ENCODE assay signal across 25 cellular contexts in genomic region chrX:152137771-152138387, GRCh38. TPM values are rescaled to one million over a fixed set of nuclear protein-coding genes. Genes with fewer than 3 reads are reported as not detected.
"Had no signal": no experiment of that assay in that cellular context is flagged by ENCODE, and none has a peak within 500 bp of the region (broad histone marks: within the 10 kb centered on the region; RNA-seq: fewer than 3 reads in every experiment).

No MANE protein-coding gene starts in this region.

- H3K4me1 ChIP-seq: Peyer's patch, SJSA1 had no signal

- H3K27ac ChIP-seq: brain microvascular endothelial cell, cardiac muscle cell, Peyer's patch, SJSA1, VCaP had no signal

- H3K27me3 ChIP-seq: brain microvascular endothelial cell, cardiac muscle cell, Peyer's patch, SJSA1 had no signal

- H3K36me3 Mint-ChIP-seq: activated naive CD4-positive, alpha-beta T cell treated with anti-CD3 and anti-CD28 coated beads, Interleukin-2, amount 10 ng/mL, durations not matched to agents 7 days and 5 days; activated naive CD8-positive, alpha-beta T cell treated with anti-CD3 and anti-CD28 coated beads for 36 hours had no signal

- H3K27ac Mint-ChIP-seq: activated CD4-positive, alpha-beta memory T cell treated with anti-CD3 and anti-CD28 coated beads, Interleukin-2, amount 10 ng/mL, durations not matched to agents 7 days and 5 days; activated naive CD4-positive, alpha-beta T cell treated with anti-CD3 and anti-CD28 coated beads, Interleukin-2, amount 10 ng/mL, durations not matched to agents 7 days and 5 days; activated naive CD8-positive, alpha-beta T cell treated with anti-CD3 and anti-CD28 coated beads for 36 hours; activated T-cell treated with anti-CD3 and anti-CD28 coated beads, Interleukin-2, amount 50 U/mL, for 72 hours; activated T-helper 2 cell treated with anti-CD3 and anti-CD28 coated beads, Interferon-gamma antibody, Interleukin-2, Interleukin-4, amounts not matched to agents 10 μg/mL and 5 μg/mL and 100 μg/mL, durations not matched to agents 14 hours and 24 hours and 36 hours had no signal

- H3K4me1 Mint-ChIP-seq: activated CD4-positive, alpha-beta memory T cell treated with anti-CD3 and anti-CD28 coated beads, Interleukin-2, amount 10 ng/mL, durations not matched to agents 7 days and 5 days; activated naive CD4-positive, alpha-beta T cell treated with anti-CD3 and anti-CD28 coated beads, Interleukin-2, amount 10 ng/mL, durations not matched to agents 7 days and 5 days; activated naive CD8-positive, alpha-beta T cell treated with anti-CD3 and anti-CD28 coated beads for 36 hours had no signal

- H3K9me3 ChIP-seq: Peyer's patch, SJSA1 had no signal

- H3K27me3 Mint-ChIP-seq: activated CD4-positive, alpha-beta memory T cell treated with anti-CD3 and anti-CD28 coated beads, Interleukin-2, amount 10 ng/mL, durations not matched to agents 7 days and 5 days; activated naive CD4-positive, alpha-beta T cell treated with anti-CD3 and anti-CD28 coated beads, Interleukin-2, amount 10 ng/mL, durations not matched to agents 7 days and 5 days; activated naive CD8-positive, alpha-beta T cell treated with anti-CD3 and anti-CD28 coated beads for 36 hours had no signal

- ATAC-seq: activated T-cell treated with anti-CD3 and anti-CD28 coated beads, Interleukin-2, amount 50 U/mL, for 72 hours had no signal

- H3K36me3 ChIP-seq: brain microvascular endothelial cell, cardiac muscle cell, Peyer's patch, SJSA1 had no signal

- DNase-seq: activated CD4-positive, alpha-beta memory T cell treated with anti-CD3 and anti-CD28 coated beads, Interleukin-2, amount 10 ng/mL, durations not matched to agents 7 days and 5 days; activated CD4-positive, alpha-beta T cell treated with anti-CD3 and anti-CD28 coated beads, Interleukin-2, amount 50 U/mL, for 1 hour; activated CD4-positive, CD25-positive, alpha-beta regulatory T cell; activated gamma-delta T cell treated with Interleukin-2 at 50 U/mL for 16 hours; activated naive CD4-positive, alpha-beta T cell treated with anti-CD3 and anti-CD28 coated beads, Interleukin-2, amount 10 ng/mL, durations not matched to agents 7 days and 5 days; activated naive CD8-positive, alpha-beta T cell treated with anti-CD3 and anti-CD28 coated beads for 36 hours; activated T-cell treated with anti-CD3 and anti-CD28 coated beads, Interleukin-2, amount 50 U/mL, for 72 hours; brain microvascular endothelial cell; Kasumi-1; KBM-7; MV-4-11; NCI-H1092 treated with DMSO at 0.1 percent for 48 hours; NCI-H1417 treated with DMSO at 0.1 percent for 48 hours; NCI-H2171 treated with DMSO at 0.1 percent for 48 hours; NCI-H524 treated with DMSO at 0.1 percent for 48 hours; Peyer's patch; T-helper 1 cell had no signal

- H3K4me3 ChIP-seq: cardiac muscle cell, Peyer's patch, SJSA1 had no signal

- H3K9me3 Mint-ChIP-seq: activated CD4-positive, alpha-beta memory T cell treated with anti-CD3 and anti-CD28 coated beads, Interleukin-2, amount 10 ng/mL, durations not matched to agents 7 days and 5 days; activated naive CD4-positive, alpha-beta T cell treated with anti-CD3 and anti-CD28 coated beads, Interleukin-2, amount 10 ng/mL, durations not matched to agents 7 days and 5 days; activated naive CD8-positive, alpha-beta T cell treated with anti-CD3 and anti-CD28 coated beads for 36 hours; activated T-cell treated with anti-CD3 and anti-CD28 coated beads, Interleukin-2, amount 50 U/mL, for 72 hours; activated T-helper 2 cell treated with anti-CD3 and anti-CD28 coated beads, Interferon-gamma antibody, Interleukin-2, Interleukin-4, amounts not matched to agents 10 μg/mL and 5 μg/mL and 100 μg/mL, durations not matched to agents 14 hours and 24 hours and 36 hours had no signal

- H3K4me3 Mint-ChIP-seq: activated CD4-positive, alpha-beta memory T cell treated with anti-CD3 and anti-CD28 coated beads, Interleukin-2, amount 10 ng/mL, durations not matched to agents 7 days and 5 days; activated naive CD4-positive, alpha-beta T cell treated with anti-CD3 and anti-CD28 coated beads, Interleukin-2, amount 10 ng/mL, durations not matched to agents 7 days and 5 days; activated naive CD8-positive, alpha-beta T cell treated with anti-CD3 and anti-CD28 coated beads for 36 hours; activated T-cell treated with anti-CD3 and anti-CD28 coated beads, Interleukin-2, amount 50 U/mL, for 72 hours had no signal

RNA-seq across cellular contexts. Expression of gene MAGEA10, which starts 0.5 kb away (rescaled TPM):
- total RNA-seq: activated CD4-positive, alpha-beta memory T cell treated with anti-CD3 and anti-CD28 coated beads, Interleukin-2, amount 10 ng/mL, durations not matched to agents 7 days and 5 days; activated CD8-positive, alpha-beta memory T cell treated with anti-CD3 and anti-CD28 coated beads for 36 hours; activated naive CD8-positive, alpha-beta T cell treated with anti-CD3 and anti-CD28 coated beads for 36 hours; activated T-cell treated with anti-CD3 and anti-CD28 coated beads, Interleukin-2, amount 50 U/mL, for 72 hours; activated T-helper 2 cell treated with anti-CD3 and anti-CD28 coated beads, Interferon-gamma antibody, Interleukin-2, Interleukin-4, amounts not matched to agents 10 μg/mL and 5 μg/mL and 100 μg/mL, durations not matched to agents 14 hours and 24 hours and 36 hours; cardiac muscle cell; MCF 10A; Peyer's patch; SJSA1; T-helper 2 cell treated with Interferon-gamma antibody and Interleukin-4, amounts not matched to agents 100 ng/mL and 5 ng/mL, for 36 hours had no signal
- polyA plus RNA-seq: adipose tissue, cardiac muscle cell had no signal
